Comparison of ENCODE assay signal across 17 cellular contexts in the genomic region with DNA sequence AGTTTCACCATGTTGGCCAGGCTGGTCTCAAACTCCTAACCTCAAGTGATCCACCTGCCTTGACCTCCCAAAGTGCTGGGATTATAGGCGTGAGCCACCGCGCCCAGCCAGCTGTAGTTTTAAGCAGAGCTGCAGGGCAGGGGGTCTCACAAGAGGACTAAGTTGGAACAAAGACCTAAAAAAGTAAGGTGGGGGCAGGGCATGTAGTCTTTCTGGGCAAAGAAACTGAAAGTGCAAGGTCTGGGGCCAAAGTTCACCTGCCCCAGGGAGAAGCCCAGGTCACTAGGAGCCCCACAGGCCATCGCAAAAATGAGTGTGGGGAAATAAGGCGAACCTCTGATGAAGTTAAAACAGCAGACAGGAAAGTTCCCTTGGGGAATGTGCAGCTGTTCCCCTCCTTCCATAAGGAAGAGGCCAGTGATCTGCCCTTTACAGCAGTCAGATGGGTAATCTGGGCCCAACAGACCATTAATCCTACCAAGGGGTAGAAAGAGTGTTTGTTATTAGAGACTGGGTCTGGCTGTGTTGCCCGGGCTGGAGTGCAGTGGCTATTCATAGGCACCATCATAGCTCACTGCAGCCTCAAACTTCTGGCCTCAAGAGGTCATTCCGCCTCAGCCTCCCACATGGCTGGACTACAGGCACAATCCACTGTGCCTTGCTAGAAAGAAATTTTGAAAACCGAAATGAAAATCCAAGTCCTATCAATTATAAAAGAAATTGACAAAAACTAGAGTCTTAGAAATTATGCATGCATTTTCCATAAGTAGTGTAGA. TPM values are rescaled to one million over a fixed set of nuclear protein-coding genes. Genes with fewer than 3 reads are reported as not detected.
A peak's percentile ranks its signal among the peaks of the same experiment; 100 is the strongest.
DNase-seq lines count a peak whose midpoint lies in the region; FAIRE-seq and TF ChIP-seq lines count a peak whose summit lies in the region.
"Had no signal": no experiment of that assay in that cellular context is flagged by ENCODE, and none has a peak within 500 bp of the region (broad histone marks: within the 10 kb centered on the region; RNA-seq: fewer than 3 reads in every experiment).

No MANE protein-coding gene starts in this region.

- H2AK5ac ChIP-seq in mesenchymal stem cell (ENCODE audit: low read length, severe bottlenecking): peak overlapping the region; percentile 51

- peaks cover 5% of the 10 kb centered on the region for H3K36me3 ChIP-seq in CD8-positive, alpha-beta memory T cell (ENCODE audit: insufficient read depth, low read length)
- H3K36me3 ChIP-seq in mesenchymal stem cell (ENCODE audit: control insufficient read depth in 1 of 2, insufficient read depth in 2 of 2, low read depth in 1 of 2, low read length in 2 of 2): peaks cover 18 to 40% of the 10 kb centered on the region in 2 experiments
- H3K36me3 ChIP-seq: ovary had no signal

- peak overlapping the region in 4 of 8 donors; percentile 11 to 43 (median 36) for H3K27ac Mint-ChIP-seq in CD8-positive, alpha-beta memory T cell
- peak overlapping the region; percentile 30 for H3K27ac Mint-ChIP-seq in activated T-helper 2 cell treated with anti-CD3 and anti-CD28 coated beads, Interferon-gamma antibody, Interleukin-2, Interleukin-4, amounts not matched to agents 10 μg/mL and 5 μg/mL and 100 μg/mL, durations not matched to agents 14 hours and 24 hours and 36 hours
- no peak overlapping the region for H3K27ac Mint-ChIP-seq in mesothelial cell of epicardium
- H3K27ac Mint-ChIP-seq: activated naive CD4-positive, alpha-beta T cell treated with anti-CD3 and anti-CD28 coated beads, Interleukin-2, amount 50 U/mL, for 24 hours had no signal

- peaks cover 22% of the 10 kb centered on the region for H3K79me1 ChIP-seq in mesenchymal stem cell (replicated peaks; ENCODE audit: low read length, poor library complexity, severe bottlenecking)

- H3K14ac ChIP-seq in mesenchymal stem cell (ENCODE audit: low read length in 2 of 2): no peak overlapping the region

- CTCF ChIA-PET in CD8-positive, alpha-beta memory T cell (lab: Charles Lee): no interaction called here

- no peaks in the 10 kb centered on the region for H3K27me3 ChIP-seq in CD8-positive, alpha-beta memory T cell (ENCODE audit: insufficient read depth, low read length, poor library complexity, severe bottlenecking)
- H3K27me3 ChIP-seq in mesenchymal stem cell (ENCODE audit: control insufficient read depth in 1 of 2, insufficient read depth in 1 of 2, low read length in 2 of 2): no peaks in the 10 kb centered on the region
- H3K27me3 ChIP-seq: BE2C, ovary, tibial nerve had no signal

- no peaks in the 10 kb centered on the region for H3K27me3 Mint-ChIP-seq in CD8-positive, alpha-beta memory T cell
- no peaks in the 10 kb centered on the region for H3K27me3 Mint-ChIP-seq in activated T-helper 2 cell treated with anti-CD3 and anti-CD28 coated beads, Interferon-gamma antibody, Interleukin-2, Interleukin-4, amounts not matched to agents 10 μg/mL and 5 μg/mL and 100 μg/mL, durations not matched to agents 14 hours and 24 hours and 36 hours (ENCODE audit: low read depth)
- no peaks in the 10 kb centered on the region for H3K27me3 Mint-ChIP-seq in mesothelial cell of epicardium (ENCODE audit: low read depth)
- H3K27me3 Mint-ChIP-seq: activated naive CD4-positive, alpha-beta T cell treated with anti-CD3 and anti-CD28 coated beads, Interleukin-2, amount 50 U/mL, for 24 hours had no signal

- no peak overlapping the region for H3K9ac ChIP-seq in mesenchymal stem cell (ENCODE audit: low read length)

- peaks cover 42 to 74% (median 57%) of the 10 kb centered on the region in 3 donors for H3K4me1 Mint-ChIP-seq in CD8-positive, alpha-beta memory T cell
- H3K4me1 Mint-ChIP-seq in activated T-helper 2 cell treated with anti-CD3 and anti-CD28 coated beads, Interferon-gamma antibody, Interleukin-2, Interleukin-4, amounts not matched to agents 10 μg/mL and 5 μg/mL and 100 μg/mL, durations not matched to agents 14 hours and 24 hours and 36 hours (ENCODE audit: low read depth): peaks cover 68% of the 10 kb centered on the region
- peaks cover 17% of the 10 kb centered on the region for H3K4me1 Mint-ChIP-seq in mesothelial cell of epicardium

- 93% methylated on average over 7 of the region's 8 CpGs for WGBS in mesenchymal stem cell

- H2BK120ac ChIP-seq in mesenchymal stem cell (ENCODE audit: low read depth, low read length): no peak overlapping the region

- POLR2A ChIA-PET in CD8-positive, alpha-beta memory T cell (lab: Charles Lee): no interaction called here

- no peak overlapping the region for H3K23ac ChIP-seq in mesenchymal stem cell (ENCODE audit: low read length in 2 of 2)

- FAIRE-seq in GM19239 (lab: Jason Lieb, UNC): peak; percentile 54
- FAIRE-seq: bronchial epithelial cell had no signal

- no peak overlapping the region for H4K8ac ChIP-seq in mesenchymal stem cell (ENCODE audit: low read length)

- H2AFZ ChIP-seq in mesenchymal stem cell (ENCODE audit: low read depth, low read length): no peak overlapping the region

- H2BK15ac ChIP-seq in mesenchymal stem cell (ENCODE audit: low read depth, poor library complexity, severe bottlenecking): no peak overlapping the region

- no peak overlapping the region for H3K4me3 ChIP-seq in CD8-positive, alpha-beta memory T cell (ENCODE audit: low read length)
- H3K4me3 ChIP-seq in mesenchymal stem cell (ENCODE audit: insufficient read depth in 1 of 2, low read depth in 1 of 2, low read length in 2 of 2): no peak overlapping the region
- H3K4me3 ChIP-seq: ovary, smooth muscle cell, tibial nerve had no signal

- no peak overlapping the region for H3K4me2 ChIP-seq in mesenchymal stem cell (ENCODE audit: low read length, poor library complexity, severe bottlenecking)
- H3K4me2 ChIP-seq: smooth muscle cell had no signal

- H4K91ac ChIP-seq in mesenchymal stem cell (ENCODE audit: low read length): no peak overlapping the region

- no peak overlapping the region for H3K27ac ChIP-seq in CD8-positive, alpha-beta memory T cell (ENCODE audit: low read depth, low read length)
- H3K27ac ChIP-seq in mesenchymal stem cell (ENCODE audit: low read length, poor library complexity, severe bottlenecking): no peak overlapping the region
- H3K27ac ChIP-seq: ovary, RWPE1, tibial nerve had no signal

- no peak overlapping the region for H2BK5ac ChIP-seq in mesenchymal stem cell (ENCODE audit: low read depth, low read length, poor library complexity, severe bottlenecking)

- H3K36me3 Mint-ChIP-seq in CD8-positive, alpha-beta memory T cell: peaks cover 8 to 39% (median 12%) of the 10 kb centered on the region in 3 donors
- H3K36me3 Mint-ChIP-seq in activated T-helper 2 cell treated with anti-CD3 and anti-CD28 coated beads, Interferon-gamma antibody, Interleukin-2, Interleukin-4, amounts not matched to agents 10 μg/mL and 5 μg/mL and 100 μg/mL, durations not matched to agents 14 hours and 24 hours and 36 hours (ENCODE audit: low read depth): peaks cover 74% of the 10 kb centered on the region
- peaks cover 18% of the 10 kb centered on the region for H3K36me3 Mint-ChIP-seq in mesothelial cell of epicardium

- DNase-seq in CD8-positive, alpha-beta memory T cell: no peak
- DNase-seq in GM19239 (ENCODE audit: insufficient read length, low spot score) (no peak), mesenchymal stem cell (no peak), kidney glomerular epithelial cell (lab: John Stamatoyannopoulos, UW) (no peak), RPMI8226 (no peak), mesothelial cell of epicardium (ENCODE audit: low spot score in 2 of 2, unreplicated experiment in 2 of 2) (no peak)
- DNase-seq in activated T-helper 2 cell treated with anti-CD3 and anti-CD28 coated beads, Interferon-gamma antibody, Interleukin-2, Interleukin-4, amounts not matched to agents 10 μg/mL and 5 μg/mL and 100 μg/mL, durations not matched to agents 14 hours and 24 hours and 36 hours (ENCODE audit: low spot score): no peak
- DNase-seq: BE2C, DND-41, NCI-H2081, ovary, SW 1271 had no signal

- intact Hi-C loops in activated T-helper 2 cell treated with anti-CD3 and anti-CD28 coated beads, Interferon-gamma antibody, Interleukin-2, Interleukin-4, amounts not matched to agents 10 μg/mL and 5 μg/mL and 100 μg/mL, durations not matched to agents 14 hours and 24 hours and 36 hours (cut with micrococcal nuclease): loop anchor here (5.0 to 10.0 kb wide), 4 partner anchors 36 to 629 kb away; no protein-coding TSS in a partner anchor

- H3K9me3 ChIP-seq in CD8-positive, alpha-beta memory T cell (ENCODE audit: low read length): no peaks in the 10 kb centered on the region
- no peaks in the 10 kb centered on the region for H3K9me3 ChIP-seq in mesenchymal stem cell (ENCODE audit: control insufficient read depth, low read length)
- H3K9me3 ChIP-seq: BE2C, ovary, tibial nerve had no signal

- TF ChIP-seq CTCF in mesothelial cell of epicardium (IDR thresholded peaks at IDR 0.05; ENCODE audit: unreplicated experiment): no peak

- peak overlapping the region in 4 of 7 donors; percentile 4 to 93 (median 48) for H3K4me3 Mint-ChIP-seq in CD8-positive, alpha-beta memory T cell
- H3K4me3 Mint-ChIP-seq in activated T-helper 2 cell treated with anti-CD3 and anti-CD28 coated beads, Interferon-gamma antibody, Interleukin-2, Interleukin-4, amounts not matched to agents 10 μg/mL and 5 μg/mL and 100 μg/mL, durations not matched to agents 14 hours and 24 hours and 36 hours (ENCODE audit: low read depth): peak overlapping the region; percentile 89
- no peak overlapping the region for H3K4me3 Mint-ChIP-seq in mesothelial cell of epicardium

- H3K4me1 ChIP-seq in CD8-positive, alpha-beta memory T cell (ENCODE audit: insufficient read depth, low read length): peaks cover 33% of the 10 kb centered on the region
- peaks cover 7% of the 10 kb centered on the region for H3K4me1 ChIP-seq in mesenchymal stem cell (ENCODE audit: control insufficient read depth, insufficient read depth, low read depth, low read length)
- H3K4me1 ChIP-seq: BE2C had no signal

- no peak overlapping the region for H3K18ac ChIP-seq in mesenchymal stem cell (ENCODE audit: low read depth in 1 of 2, low read length in 2 of 2)

- H3K4ac ChIP-seq in mesenchymal stem cell (ENCODE audit: low read depth in 1 of 2, low read length in 2 of 2): no peak overlapping the region

- H2BK12ac ChIP-seq in mesenchymal stem cell (ENCODE audit: low read length in 2 of 2): no peak overlapping the region

- peaks cover 0 to 2% (median 0%) of the 10 kb centered on the region in 5 donors for H3K9me3 Mint-ChIP-seq in CD8-positive, alpha-beta memory T cell
- H3K9me3 Mint-ChIP-seq in activated T-helper 2 cell treated with anti-CD3 and anti-CD28 coated beads, Interferon-gamma antibody, Interleukin-2, Interleukin-4, amounts not matched to agents 10 μg/mL and 5 μg/mL and 100 μg/mL, durations not matched to agents 14 hours and 24 hours and 36 hours: peaks cover 17% of the 10 kb centered on the region
- H3K9me3 Mint-ChIP-seq in mesothelial cell of epicardium: no peaks in the 10 kb centered on the region
- H3K9me3 Mint-ChIP-seq: activated naive CD4-positive, alpha-beta T cell treated with anti-CD3 and anti-CD28 coated beads, Interleukin-2, amount 50 U/mL, for 24 hours had no signal

RNA-seq across cellular contexts. Expression of a gene that starts 2.8 kb away (rescaled TPM):
- total RNA-seq in CD8-positive, alpha-beta memory T cell: 10 to 100 TPM; 64.8 to 70.5 TPM
- 16.1 TPM for polyA plus RNA-seq in CD8-positive, alpha-beta memory T cell
- 98.6 and 102 TPM in 2 replicates for total RNA-seq in activated T-helper 2 cell treated with anti-CD3 and anti-CD28 coated beads, Interferon-gamma antibody, Interleukin-2, Interleukin-4, amounts not matched to agents 10 μg/mL and 5 μg/mL and 100 μg/mL, durations not matched to agents 14 hours and 24 hours and 36 hours
- polyA plus RNA-seq in mesenchymal stem cell (2013, experiment 1 of 2): 11.3 TPM
- polyA plus RNA-seq in mesenchymal stem cell (2013, experiment 2 of 2): 10.6 TPM
- total RNA-seq in mesothelial cell of epicardium: 19.9 to 21.5 TPM (median 20.4 TPM) in 3 replicates

RNA-seq across cellular contexts. Expression of a gene that starts 36.5 kb away (rescaled TPM):
- total RNA-seq in CD8-positive, alpha-beta memory T cell: not detected
- not detected for polyA plus RNA-seq in CD8-positive, alpha-beta memory T cell
- total RNA-seq in activated T-helper 2 cell treated with anti-CD3 and anti-CD28 coated beads, Interferon-gamma antibody, Interleukin-2, Interleukin-4, amounts not matched to agents 10 μg/mL and 5 μg/mL and 100 μg/mL, durations not matched to agents 14 hours and 24 hours and 36 hours: 0.07 and 0.14 TPM in 2 replicates
- 0.19 TPM for polyA plus RNA-seq in mesenchymal stem cell (2013, experiment 1 of 2)
- polyA plus RNA-seq in mesenchymal stem cell (2013, experiment 2 of 2): 0.32 TPM
- 0.29 to 0.75 TPM (median 0.38 TPM) in 3 replicates for total RNA-seq in mesothelial cell of epicardium
- polyA plus RNA-seq: smooth muscle cell had no signal
